9 cellular contexts compared by ENCODE assay signal in the genomic region with DNA sequence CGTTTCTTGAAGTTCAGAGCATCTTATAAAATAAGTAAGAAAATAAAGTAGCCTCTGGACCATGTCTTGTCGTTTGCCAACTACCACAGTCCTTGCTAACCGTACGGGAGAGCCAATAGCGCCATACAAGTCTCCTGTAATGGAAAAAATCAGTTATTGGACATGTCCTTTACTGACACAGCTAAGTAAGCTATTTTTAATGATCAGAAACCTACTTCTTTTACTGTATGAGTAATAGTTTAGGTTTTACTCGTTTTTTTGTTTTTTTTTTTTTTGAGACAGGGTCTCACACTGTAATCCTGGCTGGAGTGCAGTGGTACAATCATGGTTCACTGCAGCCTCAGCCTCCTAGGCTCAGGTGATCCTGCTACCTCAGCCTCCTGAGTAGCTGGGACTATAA. TPM values are rescaled to one million over a fixed set of nuclear protein-coding genes. Genes with fewer than 3 reads are reported as not detected.
A peak's percentile ranks its signal among the peaks of the same experiment; 100 is the strongest.
DNase-seq lines count a peak whose midpoint lies in the region; ATAC-seq and TF ChIP-seq lines count a peak whose summit lies in the region.
"Had no signal": no experiment of that assay in that cellular context is flagged by ENCODE, and none has a peak within 500 bp of the region (broad histone marks: within the 10 kb centered on the region; RNA-seq: fewer than 3 reads in every experiment).

No MANE protein-coding gene starts in this region.

- in situ Hi-C loops in transverse colon (cut with MboI; ENCODE audit: low pct_ligation_motif_present in 1 of 4, low pct_unique_long_range_greater_than_20kb in 1 of 4, low sequenced_read_pairs in 3 of 4), result no loop called here

- no peak for TF ChIP-seq EP300 in transverse colon (IDR thresholded peaks at IDR 0.05; ENCODE audit: low read depth)

- intact Hi-C loops in right cardiac atrium (cut with DNase I) (no loop called here), transverse colon (cut with DNase I; ENCODE audit: low total_unique reads) (no loop called here)

- CTCF ChIA-PET in activated CD4-positive, alpha-beta T cell treated with anti-CD3 and anti-CD28 coated beads, Interleukin-2, amount 10 ng/mL, durations not matched to agents 7 days and 5 days (lab: Charles Lee), result interaction anchor here (0.6 kb wide), 1 partner anchor 385 kb away, joined by 3 read pairs; no protein-coding TSS in a partner anchor

- H3K36me3 Mint-ChIP-seq in activated CD4-positive, alpha-beta T cell treated with anti-CD3 and anti-CD28 coated beads, Interleukin-2, amount 10 ng/mL, durations not matched to agents 7 days and 5 days (ENCODE audit: low read depth), result peaks cover 80% of the 10 kb centered on the region

- TF ChIP-seq POLR2A in transverse colon (IDR thresholded peaks at IDR 0.05), result no peak

- H3K27me3 ChIP-seq in right cardiac atrium (ENCODE audit: control insufficient read depth, insufficient read depth) (no peaks in the 10 kb centered on the region), transverse colon (no peaks in the 10 kb centered on the region)

- no peak for DNase-seq in activated CD4-positive, alpha-beta T cell treated with anti-CD3 and anti-CD28 coated beads, Interleukin-2, amount 10 ng/mL, durations not matched to agents 7 days and 5 days
- DNase-seq in activated CD4-positive, alpha-beta T cell treated with anti-CD3 and anti-CD28 coated beads, Interleukin-2, amount 50 U/mL, for 48 hours, result no peak
- DNase-seq in right cardiac atrium (no peak), transverse colon (no peak), middle frontal gyrus (ENCODE audit: extremely low spot score, low spot score) (no peak), HuH-7 (ENCODE audit: low spot score) (no peak), occipital lobe (lab: John Stamatoyannopoulos, UW) (no peak)
- DNase-seq: stimulated activated CD4-positive, alpha-beta T cell treated with anti-CD3 and anti-CD28 coated beads, Interleukin-15, amount 100 ng/mL, for 24 hours had no signal

- H3K4me1 ChIP-seq in right cardiac atrium (ENCODE audit: control insufficient read depth, insufficient read depth, low read length) (peaks cover 8% of the 10 kb centered on the region), transverse colon (peaks cover 9 to 31% (median 18%) of the 10 kb centered on the region in 4 donors)

- ATAC-seq in HG03439 (IDR thresholded peaks at IDR 0.05; ENCODE audit: unreplicated experiment), result peak; percentile 41
- ATAC-seq in right cardiac atrium, result peak; percentile 35 to 41

- peaks cover 0 to 57% (median 13%) of the 10 kb centered on the region in 4 donors for H3K36me3 ChIP-seq in transverse colon

- peak overlapping the region; percentile 32 for H3K27ac Mint-ChIP-seq in activated CD4-positive, alpha-beta T cell treated with anti-CD3 and anti-CD28 coated beads, Interleukin-2, amount 10 ng/mL, durations not matched to agents 7 days and 5 days

- POLR2A ChIA-PET in activated CD4-positive, alpha-beta T cell treated with anti-CD3 and anti-CD28 coated beads, Interleukin-2, amount 10 ng/mL, durations not matched to agents 7 days and 5 days (lab: Charles Lee), result no interaction called here

- H3K27me3 Mint-ChIP-seq in activated CD4-positive, alpha-beta T cell treated with anti-CD3 and anti-CD28 coated beads, Interleukin-2, amount 10 ng/mL, durations not matched to agents 7 days and 5 days, result no peaks in the 10 kb centered on the region

- H3K4me1 Mint-ChIP-seq in activated CD4-positive, alpha-beta T cell treated with anti-CD3 and anti-CD28 coated beads, Interleukin-2, amount 10 ng/mL, durations not matched to agents 7 days and 5 days, result peaks cover 37% of the 10 kb centered on the region

- TF ChIP-seq CTCF in transverse colon (IDR thresholded peaks at IDR 0.05), result no peak

- H3K9me3 Mint-ChIP-seq in activated CD4-positive, alpha-beta T cell treated with anti-CD3 and anti-CD28 coated beads, Interleukin-2, amount 10 ng/mL, durations not matched to agents 7 days and 5 days, result peaks cover 2% of the 10 kb centered on the region

- peak overlapping the region; percentile 16 for H3K4me3 ChIP-seq in right cardiac atrium (ENCODE audit: low read length)
- H3K4me3 ChIP-seq in transverse colon, result no peak overlapping the region

- peak overlapping the region; percentile 75 for H3K27ac ChIP-seq in right cardiac atrium (ENCODE audit: low read length)
- H3K27ac ChIP-seq in transverse colon, result peak overlapping the region; percentile 69 to 78 (median 76)

- H3K9me3 ChIP-seq in right cardiac atrium (ENCODE audit: control insufficient read depth, low read length) (no peaks in the 10 kb centered on the region), transverse colon (no peaks in the 10 kb centered on the region)

- H3K4me3 Mint-ChIP-seq in activated CD4-positive, alpha-beta T cell treated with anti-CD3 and anti-CD28 coated beads, Interleukin-2, amount 10 ng/mL, durations not matched to agents 7 days and 5 days, result no peak overlapping the region

- WGBS in right cardiac atrium, result 42% methylated on average over 6 of the region's 6 CpGs
- WGBS in transverse colon (ENCODE audit: low coverage in 1 of 2), 2 donors, result 64 to 65% methylated on average over 6 of the region's 6 CpGs

RNA-seq across cellular contexts. Expression of a gene that starts 37.8 kb away (rescaled TPM):
- 10 to 100 TPM; 43.9 to 47.8 TPM for total RNA-seq in activated CD4-positive, alpha-beta T cell treated with anti-CD3 and anti-CD28 coated beads, Interleukin-2, amount 10 ng/mL, durations not matched to agents 7 days and 5 days
- total RNA-seq in right cardiac atrium (10 to 100 TPM; 12.2 to 16.3 (median 13.4) TPM), transverse colon (10 to 100 TPM; 21.3 to 40.3 (median 35.9) TPM), occipital lobe (66.1 TPM)
- 2.7 TPM for polyA plus RNA-seq in right cardiac atrium
